25 cellular contexts compared by ENCODE assay signal in the genomic region with DNA sequence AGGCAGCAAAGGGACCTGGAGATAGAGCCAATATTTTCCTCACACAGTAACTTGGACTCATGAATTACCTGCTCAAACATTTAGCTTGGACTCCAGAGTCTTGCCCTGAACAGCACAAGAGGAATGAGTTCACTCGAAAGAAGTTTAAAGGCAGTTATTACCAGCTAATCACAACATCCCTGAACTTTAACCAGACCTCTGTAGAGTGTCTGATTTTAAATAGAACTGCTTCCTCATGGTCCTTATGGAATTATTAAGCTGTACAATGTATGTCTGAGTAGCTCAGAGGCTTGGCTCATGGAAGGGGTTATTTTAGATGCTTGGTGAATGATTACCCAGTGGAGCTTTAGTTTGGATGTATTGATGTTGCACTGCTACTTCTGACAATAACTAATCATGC.
"Had no signal": no experiment of that assay in that cellular context is flagged by ENCODE, and none has a peak within 500 bp of the region (broad histone marks: within the 10 kb centered on the region; RNA-seq: fewer than 3 reads in every experiment).

No MANE protein-coding gene starts in this region.

- H3K27ac Mint-ChIP-seq: activated naive CD8-positive, alpha-beta T cell treated with anti-CD3 and anti-CD28 coated beads, Interleukin-2, amount 10 ng/mL, durations not matched to agents 7 days and 5 days; activated T-helper 2 cell treated with anti-CD3 and anti-CD28 coated beads, Interferon-gamma antibody, Interleukin-2, Interleukin-4, amounts not matched to agents 10 μg/mL and 5 μg/mL and 100 μg/mL, durations not matched to agents 14 hours and 24 hours and 36 hours; memory B cell; T-cell; T-helper 2 cell treated with Interferon-gamma antibody and Interleukin-4, amounts not matched to agents 5 μg/mL and 100 μg/mL, for 36 hours had no signal

- H3K27me3 ChIP-seq: breast epithelium, right atrium auricular region, stomach, testis, upper lobe of right lung had no signal

- FAIRE-seq: endometrium, TTC549 had no signal

- H3K27ac ChIP-seq: breast epithelium, prostate gland, right atrium auricular region, stomach, upper lobe of right lung had no signal

- DNase-seq: activated CD4-positive, alpha-beta T cell treated with anti-CD3 and anti-CD28 coated beads, Interleukin-2, amount 50 U/mL, for 48 hours; activated CD8-positive, alpha-beta memory T cell treated with anti-CD3 and anti-CD28 coated beads, Interleukin-2, amount 50 U/mL, for 48 hours; activated naive CD4-positive, alpha-beta T cell treated with Interleukin-2 at 50 U/mL for 16 hours; activated naive CD8-positive, alpha-beta T cell treated with anti-CD3 and anti-CD28 coated beads, Interleukin-2, amount 10 ng/mL, durations not matched to agents 7 days and 5 days; activated T-cell treated with anti-CD3 and anti-CD28 coated beads, Interleukin-2, amount 50 U/mL, for 4 hours; amniotic stem cell; cortex of kidney; erythroblast; foreskin melanocyte; hippocampal formation; stimulated activated CD4-positive, alpha-beta T cell treated with anti-CD3 and anti-CD28 coated beads, Interleukin-12 subunit alpha, Interleukin-12 subunit beta, amount 100 ng/mL, for 4 hours; stomach; T-cell; testis; upper lobe of right lung had no signal

- H3K9me3 ChIP-seq: breast epithelium, prostate gland, right atrium auricular region, stomach, testis, upper lobe of right lung had no signal

- H3K9me3 Mint-ChIP-seq: activated naive CD8-positive, alpha-beta T cell treated with anti-CD3 and anti-CD28 coated beads, Interleukin-2, amount 10 ng/mL, durations not matched to agents 7 days and 5 days; activated T-cell treated with anti-CD3 and anti-CD28 coated beads, Interleukin-2, amount 50 U/mL, for 4 hours; memory B cell; neural crest cell; T-cell; T-helper 2 cell treated with Interferon-gamma antibody and Interleukin-4, amounts not matched to agents 5 μg/mL and 100 μg/mL, for 36 hours; WTC11 had no signal

- H3K36me3 Mint-ChIP-seq: activated naive CD8-positive, alpha-beta T cell treated with anti-CD3 and anti-CD28 coated beads, Interleukin-2, amount 10 ng/mL, durations not matched to agents 7 days and 5 days; memory B cell; T-cell had no signal

- H3K4me1 Mint-ChIP-seq: activated naive CD8-positive, alpha-beta T cell treated with anti-CD3 and anti-CD28 coated beads, Interleukin-2, amount 10 ng/mL, durations not matched to agents 7 days and 5 days; memory B cell; T-cell had no signal

- H3K4me1 ChIP-seq: breast epithelium, prostate gland, upper lobe of right lung had no signal

- H3K4me3 ChIP-seq: breast epithelium, prostate gland, right atrium auricular region, stomach, testis, upper lobe of right lung had no signal

- H3K4me3 Mint-ChIP-seq: activated naive CD8-positive, alpha-beta T cell treated with anti-CD3 and anti-CD28 coated beads, Interleukin-2, amount 10 ng/mL, durations not matched to agents 7 days and 5 days; activated T-cell treated with anti-CD3 and anti-CD28 coated beads, Interleukin-2, amount 50 U/mL, for 4 hours; memory B cell; neural crest cell; T-cell; T-helper 2 cell treated with Interferon-gamma antibody and Interleukin-4, amounts not matched to agents 5 μg/mL and 100 μg/mL, for 36 hours; WTC11 had no signal

- H3K36me3 ChIP-seq: breast epithelium, prostate gland, right atrium auricular region, stomach, upper lobe of right lung had no signal

- ATAC-seq: activated T-cell treated with anti-CD3 and anti-CD28 coated beads, Interleukin-2, amount 50 U/mL, for 4 hours; T-cell; upper lobe of right lung had no signal
